In genomic region chr7:155451522-155452239, GRCh38 we compare ENCODE assay signal across 18 cellular contexts. TPM values are rescaled to one million over a fixed set of nuclear protein-coding genes. Genes with fewer than 3 reads are reported as not detected.
"Had no signal": no experiment of that assay in that cellular context is flagged by ENCODE, and none has a peak within 500 bp of the region (broad histone marks: within the 10 kb centered on the region; RNA-seq: fewer than 3 reads in every experiment).

No MANE protein-coding gene starts in this region.

- H3K4me3 Mint-ChIP-seq: activated naive CD4-positive, alpha-beta T cell treated with anti-CD3 and anti-CD28 coated beads for 36 hours; memory B cell had no signal

- H3K4me3 ChIP-seq: hepatocyte, left ventricle myocardium inferior, psoas muscle, stomach, testis, upper lobe of left lung had no signal

- ATAC-seq: esophagus mucosa, sciatic nerve had no signal

- H3K27ac Mint-ChIP-seq: activated naive CD4-positive, alpha-beta T cell treated with anti-CD3 and anti-CD28 coated beads for 36 hours; activated T-helper 2 cell treated with anti-CD3 and anti-CD28 coated beads, Interferon-gamma antibody, Interleukin-2, Interleukin-4, amounts not matched to agents 10 μg/mL and 5 μg/mL and 100 μg/mL, durations not matched to agents 14 hours and 24 hours and 36 hours; memory B cell; nephron had no signal

- H3K9me3 Mint-ChIP-seq: activated naive CD4-positive, alpha-beta T cell treated with anti-CD3 and anti-CD28 coated beads for 36 hours; activated T-helper 2 cell treated with anti-CD3 and anti-CD28 coated beads, Interferon-gamma antibody, Interleukin-2, Interleukin-4, amounts not matched to agents 10 μg/mL and 5 μg/mL and 100 μg/mL, durations not matched to agents 14 hours and 24 hours and 36 hours had no signal

- H3K9me3 ChIP-seq: left ventricle myocardium inferior, psoas muscle, stomach, testis, upper lobe of left lung had no signal

- H3K36me3 ChIP-seq: left ventricle myocardium inferior, stomach, upper lobe of left lung had no signal

- DNase-seq: activated CD4-positive, alpha-beta T cell treated with anti-CD3 and anti-CD28 coated beads, Interleukin-2, amount 50 U/mL, for 4 hours; activated naive CD4-positive, alpha-beta T cell treated with anti-CD3 and anti-CD28 coated beads for 36 hours; activated T-cell treated with anti-CD3 and anti-CD28 coated beads for 4 hours; left ventricle myocardium inferior; psoas muscle; stimulated activated CD4-positive, alpha-beta T cell treated with anti-CD3 and anti-CD28 coated beads, Interleukin-1b, Interleukin-23, amount 100 ng/mL, for 48 hours; stomach; testis; upper lobe of left lung had no signal

RNA-seq across cellular contexts. Expression of gene EN2, which starts 6.2 kb away (rescaled TPM):
- total RNA-seq: activated naive CD4-positive, alpha-beta T cell treated with anti-CD3 and anti-CD28 coated beads for 36 hours; activated T-helper 2 cell treated with anti-CD3 and anti-CD28 coated beads, Interferon-gamma antibody, Interleukin-2, Interleukin-4, amounts not matched to agents 10 μg/mL and 5 μg/mL and 100 μg/mL, durations not matched to agents 14 hours and 24 hours and 36 hours; cardiac septum; esophagus mucosa; fibroblast of villous mesenchyme; glomerular endothelial cell; hepatocyte; sciatic nerve; stomach; upper lobe of left lung had no signal
